13 cellular contexts compared by ENCODE assay signal in genomic region chr11:17547051-17547577, GRCh38. TPM values are rescaled to one million over a fixed set of nuclear protein-coding genes. Genes with fewer than 3 reads are reported as not detected.
DNase-seq lines count a peak whose midpoint lies in the region; FAIRE-seq and TF ChIP-seq lines count a peak whose summit lies in the region.
"Had no signal": no experiment of that assay in that cellular context is flagged by ENCODE, and none has a peak within 500 bp of the region (broad histone marks: within the 10 kb centered on the region; RNA-seq: fewer than 3 reads in every experiment).

A gene with protein sequence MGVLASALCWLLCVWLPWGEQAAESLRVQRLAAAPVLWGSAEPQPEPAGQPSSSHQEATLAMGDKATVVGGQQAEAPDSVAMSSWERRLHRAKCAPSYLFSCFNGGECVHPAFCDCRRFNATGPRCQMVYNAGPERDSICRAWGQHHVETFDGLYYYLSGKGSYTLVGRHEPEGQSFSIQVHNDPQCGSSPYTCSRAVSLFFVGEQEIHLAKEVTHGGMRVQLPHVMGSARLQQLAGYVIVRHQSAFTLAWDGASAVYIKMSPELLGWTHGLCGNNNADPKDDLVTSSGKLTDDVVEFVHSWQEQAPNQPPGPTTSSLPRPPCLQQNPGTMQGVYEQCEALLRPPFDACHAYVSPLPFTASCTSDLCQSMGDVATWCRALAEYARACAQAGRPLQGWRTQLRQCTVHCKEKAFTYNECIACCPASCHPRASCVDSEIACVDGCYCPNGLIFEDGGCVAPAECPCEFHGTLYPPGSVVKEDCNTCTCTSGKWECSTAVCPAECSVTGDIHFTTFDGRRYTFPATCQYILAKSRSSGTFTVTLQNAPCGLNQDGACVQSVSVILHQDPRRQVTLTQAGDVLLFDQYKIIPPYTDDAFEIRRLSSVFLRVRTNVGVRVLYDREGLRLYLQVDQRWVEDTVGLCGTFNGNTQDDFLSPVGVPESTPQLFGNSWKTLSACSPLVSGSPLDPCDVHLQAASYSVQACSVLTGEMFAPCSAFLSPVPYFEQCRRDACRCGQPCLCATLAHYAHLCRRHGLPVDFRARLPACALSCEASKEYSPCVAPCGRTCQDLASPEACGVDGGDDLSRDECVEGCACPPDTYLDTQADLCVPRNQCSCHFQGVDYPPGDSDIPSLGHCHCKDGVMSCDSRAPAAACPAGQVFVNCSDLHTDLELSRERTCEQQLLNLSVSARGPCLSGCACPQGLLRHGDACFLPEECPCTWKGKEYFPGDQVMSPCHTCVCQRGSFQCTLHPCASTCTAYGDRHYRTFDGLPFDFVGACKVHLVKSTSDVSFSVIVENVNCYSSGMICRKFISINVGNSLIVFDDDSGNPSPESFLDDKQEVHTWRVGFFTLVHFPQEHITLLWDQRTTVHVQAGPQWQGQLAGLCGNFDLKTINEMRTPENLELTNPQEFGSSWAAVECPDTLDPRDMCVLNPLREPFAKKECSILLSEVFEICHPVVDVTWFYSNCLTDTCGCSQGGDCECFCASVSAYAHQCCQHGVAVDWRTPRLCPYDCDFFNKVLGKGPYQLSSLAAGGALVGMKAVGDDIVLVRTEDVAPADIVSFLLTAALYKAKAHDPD (N-terminal part only) (plus strand): TSS chr11:17547259. CDS start chr11:17547373, 114 bp downstream.

- intact Hi-C loops in activated T-helper 1 cell treated with anti-CD3 and anti-CD28 coated beads, Interleukin-12 subunit alpha, Interleukin-12 subunit beta, Interleukin-2, Interleukin-4 antibody, amounts not matched to agents 30 ng/mL and 10 ng/mL and 1 ng/mL, durations not matched to agents 14 hours and 24 hours and 36 hours (cut with micrococcal nuclease) = no loop called here

- peaks cover 5% of the 10 kb centered on the region for H3K4me1 Mint-ChIP-seq in activated T-helper 1 cell treated with anti-CD3 and anti-CD28 coated beads, Interleukin-12 subunit alpha, Interleukin-12 subunit beta, Interleukin-2, Interleukin-4 antibody, amounts not matched to agents 30 ng/mL and 10 ng/mL and 1 ng/mL, durations not matched to agents 14 hours and 24 hours and 36 hours (ENCODE audit: low read depth)

- POLR2A ChIA-PET in RWPE1 (lab: Yijun Ruan, JAX; ENCODE audit: low non-redundant PET) = no interaction called here

- CTCF ChIA-PET in RWPE1 (lab: Yijun Ruan, JAX) = no interaction called here

- H3K4me3 Mint-ChIP-seq in activated T-helper 1 cell treated with anti-CD3 and anti-CD28 coated beads, Interleukin-12 subunit alpha, Interleukin-12 subunit beta, Interleukin-2, Interleukin-4 antibody, amounts not matched to agents 30 ng/mL and 10 ng/mL and 1 ng/mL, durations not matched to agents 14 hours and 24 hours and 36 hours = no peak within 1 kb of the TSS
- H3K4me3 Mint-ChIP-seq: T-helper 17 cell had no signal

- peaks cover 37% of the 10 kb centered on the region for H3K27me3 Mint-ChIP-seq in activated T-helper 1 cell treated with anti-CD3 and anti-CD28 coated beads, Interleukin-12 subunit alpha, Interleukin-12 subunit beta, Interleukin-2, Interleukin-4 antibody, amounts not matched to agents 30 ng/mL and 10 ng/mL and 1 ng/mL, durations not matched to agents 14 hours and 24 hours and 36 hours (ENCODE audit: insufficient read depth)

- H3K9me3 Mint-ChIP-seq in activated T-helper 1 cell treated with anti-CD3 and anti-CD28 coated beads, Interleukin-12 subunit alpha, Interleukin-12 subunit beta, Interleukin-2, Interleukin-4 antibody, amounts not matched to agents 30 ng/mL and 10 ng/mL and 1 ng/mL, durations not matched to agents 14 hours and 24 hours and 36 hours = no peaks in the 10 kb centered on the region

- no peak within 1 kb of the TSS for H3K27ac Mint-ChIP-seq in activated T-helper 1 cell treated with anti-CD3 and anti-CD28 coated beads, Interleukin-12 subunit alpha, Interleukin-12 subunit beta, Interleukin-2, Interleukin-4 antibody, amounts not matched to agents 30 ng/mL and 10 ng/mL and 1 ng/mL, durations not matched to agents 14 hours and 24 hours and 36 hours
- H3K27ac Mint-ChIP-seq: T-helper 17 cell had no signal

- TF ChIP-seq CTCF in RWPE1 (conservative IDR thresholded peaks at IDR 0.05; ENCODE audit: low read depth) = no peak

- no peak within 1 kb of the TSS for H3K27ac ChIP-seq in RWPE1
- H3K27ac ChIP-seq: stomach had no signal

- H3K36me3 Mint-ChIP-seq in activated T-helper 1 cell treated with anti-CD3 and anti-CD28 coated beads, Interleukin-12 subunit alpha, Interleukin-12 subunit beta, Interleukin-2, Interleukin-4 antibody, amounts not matched to agents 30 ng/mL and 10 ng/mL and 1 ng/mL, durations not matched to agents 14 hours and 24 hours and 36 hours (ENCODE audit: low read depth) = no peaks in the 10 kb centered on the region

- DNase-seq in DMS153 treated with DMSO at 0.1 percent for 48 hours (lab: John Stamatoyannopoulos, UW; ENCODE audit: unreplicated experiment) = peak; percentile 48
- peak; percentile 85 for DNase-seq in NCI-H1092 treated with DMSO at 0.1 percent for 48 hours (lab: John Stamatoyannopoulos, UW)
- peak; percentile 17 for DNase-seq in RWPE1 (ENCODE audit: low spot score)
- peak; percentile 87 for DNase-seq in iPS-NIHi11 (ENCODE audit: low spot score)
- DNase-seq in NCI-H1048 (lab: John Stamatoyannopoulos, UW) = no peak
- no peak for DNase-seq in frontal cortex (ENCODE audit: low spot score in 2 of 2)
- DNase-seq in stimulated activated naive CD4-positive, alpha-beta T cell (lab: John Stamatoyannopoulos, UW) = no peak
- no peak for DNase-seq in activated T-helper 1 cell treated with anti-CD3 and anti-CD28 coated beads, Interleukin-12 subunit alpha, Interleukin-12 subunit beta, Interleukin-2, Interleukin-4 antibody, amounts not matched to agents 30 ng/mL and 10 ng/mL and 1 ng/mL, durations not matched to agents 14 hours and 24 hours and 36 hours (ENCODE audit: low spot score)
- DNase-seq: cerebellar nuclear complex, NCI-H526 treated with DMSO at 0.1 percent for 48 hours, stomach, T-helper 17 cell had no signal

- no peak for FAIRE-seq in frontal cortex (lab: Jason Lieb, UNC)
- FAIRE-seq: H54 had no signal

RNA-seq across cellular contexts. Expression of the gene that starts here (rescaled TPM):
- under 0.01 TPM for total RNA-seq in frontal cortex
- total RNA-seq in activated T-helper 1 cell treated with anti-CD3 and anti-CD28 coated beads, Interleukin-12 subunit alpha, Interleukin-12 subunit beta, Interleukin-2, Interleukin-4 antibody, amounts not matched to agents 30 ng/mL and 10 ng/mL and 1 ng/mL, durations not matched to agents 14 hours and 24 hours and 36 hours = not detected in 2 replicates
- total RNA-seq: stomach, T-helper 17 cell had no signal

Comparison
In these comparisons a context has a peak if more than half of its experiments do, and no peak if none do; other contexts are left out.
1. DNase-seq: peak in DMS153 treated with DMSO at 0.1 percent for 48 hours (single experiment), NCI-H1092 treated with DMSO at 0.1 percent for 48 hours (single experiment), RWPE1 (single experiment) and iPS-NIHi11 (single experiment); none in NCI-H1048 (single experiment), frontal cortex (0 of 2), stimulated activated naive CD4-positive, alpha-beta T cell (0 of 6) and activated T-helper 1 cell treated with anti-CD3 and anti-CD28 coated beads, Interleukin-12 subunit alpha, Interleukin-12 subunit beta, Interleukin-2, Interleukin-4 antibody, amounts not matched to agents 30 ng/mL and 10 ng/mL and 1 ng/mL, durations not matched to agents 14 hours and 24 hours and 36 hours (single experiment).